ENCODE assay signal across 1 cellular context in the genomic region with DNA sequence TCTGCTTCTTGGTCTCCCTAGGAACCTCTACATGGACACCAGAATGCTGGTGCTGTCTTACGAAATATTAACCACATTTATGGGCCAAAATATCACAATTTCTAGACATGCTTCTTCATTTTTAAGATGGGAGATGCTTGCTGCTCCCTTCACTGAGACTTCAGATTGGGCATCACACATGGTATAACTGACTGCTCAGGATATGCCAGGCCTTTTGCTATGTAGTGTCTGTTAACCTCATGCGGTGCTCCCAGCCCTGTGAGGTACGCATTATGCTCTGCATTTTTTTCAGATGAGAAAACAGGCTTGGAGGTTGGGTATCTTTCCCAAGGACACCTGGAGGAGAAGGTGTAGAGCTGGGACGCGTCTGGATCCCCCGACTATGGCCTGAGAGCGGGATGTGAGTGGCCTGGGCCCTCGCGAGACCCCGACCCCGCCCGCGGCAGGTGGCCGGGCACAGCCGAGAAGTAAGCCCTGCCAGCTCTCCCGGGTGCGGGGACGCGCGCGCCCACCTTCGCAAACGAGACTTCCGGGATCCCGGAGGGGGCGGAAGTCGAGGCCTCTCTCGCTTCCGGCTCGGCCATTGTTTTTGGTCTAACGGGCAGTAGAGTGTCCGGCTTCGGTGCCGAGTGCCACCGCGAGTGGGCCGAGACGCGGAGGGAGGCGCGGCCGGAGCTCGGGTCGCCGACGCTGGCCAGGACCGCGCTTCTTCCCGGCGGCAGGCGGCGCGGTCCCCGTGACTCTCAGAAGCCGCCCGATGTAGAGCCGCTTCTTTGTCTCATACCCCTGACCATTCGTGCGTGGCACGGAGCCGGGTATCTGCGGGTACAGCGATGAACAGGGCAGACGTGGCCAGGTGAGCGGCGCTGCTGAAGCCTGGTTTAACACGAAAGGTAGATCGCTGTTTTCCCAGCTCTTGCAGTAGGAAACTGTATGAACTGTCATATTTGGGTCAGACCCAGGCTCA.
TF ChIP-seq lines count a peak whose summit lies in the region.

Gene ZKSCAN7 (plus strand): TSS at position 568 of the 967 bp plus-strand sequence. CDS start 1,855 bp downstream, outside the sequence.

TF ChIP-seq in HepG2, 621 proteins besides CTCF, POLR2A, EP300 and RAD21 (continued from another document and continues in another):
- no peak for TF ChIP-seq CREB3 (CRISPR knock-in tag; IDR thresholded peaks at IDR 0.05)
- TF ChIP-seq REL (CRISPR knock-in tag; conservative IDR thresholded peaks at IDR 0.05): no peak
- no peak for TF ChIP-seq IKZF4 (CRISPR knock-in tag; IDR thresholded peaks at IDR 0.05; ENCODE audit: borderline replicate concordance, low read depth, not compliant biosample characterization)
- TF ChIP-seq GATAD1 (CRISPR knock-in tag; IDR thresholded peaks at IDR 0.05): peak; percentile 62
- no peak for TF ChIP-seq GTF2F1 (IDR thresholded peaks at IDR 0.05; ENCODE audit: low read length)
- TF ChIP-seq RORA (CRISPR knock-in tag; IDR thresholded peaks at IDR 0.05): no peak
- TF ChIP-seq, protein P1, sequence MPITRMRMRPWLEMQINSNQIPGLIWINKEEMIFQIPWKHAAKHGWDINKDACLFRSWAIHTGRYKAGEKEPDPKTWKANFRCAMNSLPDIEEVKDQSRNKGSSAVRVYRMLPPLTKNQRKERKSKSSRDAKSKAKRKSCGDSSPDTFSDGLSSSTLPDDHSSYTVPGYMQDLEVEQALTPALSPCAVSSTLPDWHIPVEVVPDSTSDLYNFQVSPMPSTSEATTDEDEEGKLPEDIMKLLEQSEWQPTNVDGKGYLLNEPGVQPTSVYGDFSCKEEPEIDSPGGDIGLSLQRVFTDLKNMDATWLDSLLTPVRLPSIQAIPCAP (CRISPR knock-in tag; IDR thresholded peaks at IDR 0.05; ENCODE audit: low read depth): no peak
- no peak for TF ChIP-seq GZF1 (CRISPR knock-in tag; IDR thresholded peaks at IDR 0.05)
- no peak for TF ChIP-seq HNF1A (IDR thresholded peaks at IDR 0.05; ENCODE audit: low read depth)
- TF ChIP-seq HNF1A (CRISPR knock-in tag; IDR thresholded peaks at IDR 0.05; ENCODE audit: borderline replicate concordance): no peak
- no peak; the same call in 1 of the 2 replicates for TF ChIP-seq JDP2 (CRISPR knock-in tag; IDR thresholded peaks at IDR 0.05; ENCODE audit: borderline replicate concordance)
- TF ChIP-seq, protein P2, sequence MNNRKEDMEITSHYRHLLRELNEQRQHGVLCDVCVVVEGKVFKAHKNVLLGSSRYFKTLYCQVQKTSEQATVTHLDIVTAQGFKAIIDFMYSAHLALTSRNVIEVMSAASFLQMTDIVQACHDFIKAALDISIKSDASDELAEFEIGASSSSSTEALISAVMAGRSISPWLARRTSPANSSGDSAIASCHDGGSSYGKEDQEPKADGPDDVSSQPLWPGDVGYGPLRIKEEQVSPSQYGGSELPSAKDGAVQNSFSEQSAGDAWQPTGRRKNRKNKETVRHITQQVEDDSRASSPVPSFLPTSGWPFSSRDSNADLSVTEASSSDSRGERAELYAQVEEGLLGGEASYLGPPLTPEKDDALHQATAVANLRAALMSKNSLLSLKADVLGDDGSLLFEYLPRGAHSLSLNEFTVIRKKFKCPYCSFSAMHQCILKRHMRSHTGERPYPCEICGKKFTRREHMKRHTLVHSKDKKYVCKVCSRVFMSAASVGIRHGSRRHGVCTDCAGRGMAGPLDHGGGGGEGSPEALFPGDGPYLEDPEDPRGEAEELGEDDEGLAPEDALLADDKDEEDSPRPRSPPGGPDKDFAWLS (CRISPR knock-in tag; IDR thresholded peaks at IDR 0.05; ENCODE audit: borderline replicate concordance): no peak
- TF ChIP-seq RNF2 (conservative IDR thresholded peaks at IDR 0.05; ENCODE audit: low read depth): no peak
- TF ChIP-seq, protein P3, sequence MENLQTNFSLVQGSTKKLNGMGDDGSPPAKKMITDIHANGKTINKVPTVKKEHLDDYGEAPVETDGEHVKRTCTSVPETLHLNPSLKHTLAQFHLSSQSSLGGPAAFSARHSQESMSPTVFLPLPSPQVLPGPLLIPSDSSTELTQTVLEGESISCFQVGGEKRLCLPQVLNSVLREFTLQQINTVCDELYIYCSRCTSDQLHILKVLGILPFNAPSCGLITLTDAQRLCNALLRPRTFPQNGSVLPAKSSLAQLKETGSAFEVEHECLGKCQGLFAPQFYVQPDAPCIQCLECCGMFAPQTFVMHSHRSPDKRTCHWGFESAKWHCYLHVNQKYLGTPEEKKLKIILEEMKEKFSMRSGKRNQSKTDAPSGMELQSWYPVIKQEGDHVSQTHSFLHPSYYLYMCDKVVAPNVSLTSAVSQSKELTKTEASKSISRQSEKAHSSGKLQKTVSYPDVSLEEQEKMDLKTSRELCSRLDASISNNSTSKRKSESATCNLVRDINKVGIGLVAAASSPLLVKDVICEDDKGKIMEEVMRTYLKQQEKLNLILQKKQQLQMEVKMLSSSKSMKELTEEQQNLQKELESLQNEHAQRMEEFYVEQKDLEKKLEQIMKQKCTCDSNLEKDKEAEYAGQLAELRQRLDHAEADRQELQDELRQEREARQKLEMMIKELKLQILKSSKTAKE (CRISPR knock-in tag; IDR thresholded peaks at IDR 0.05; ENCODE audit: borderline replicate concordance): no peak
- TF ChIP-seq, protein P4, sequence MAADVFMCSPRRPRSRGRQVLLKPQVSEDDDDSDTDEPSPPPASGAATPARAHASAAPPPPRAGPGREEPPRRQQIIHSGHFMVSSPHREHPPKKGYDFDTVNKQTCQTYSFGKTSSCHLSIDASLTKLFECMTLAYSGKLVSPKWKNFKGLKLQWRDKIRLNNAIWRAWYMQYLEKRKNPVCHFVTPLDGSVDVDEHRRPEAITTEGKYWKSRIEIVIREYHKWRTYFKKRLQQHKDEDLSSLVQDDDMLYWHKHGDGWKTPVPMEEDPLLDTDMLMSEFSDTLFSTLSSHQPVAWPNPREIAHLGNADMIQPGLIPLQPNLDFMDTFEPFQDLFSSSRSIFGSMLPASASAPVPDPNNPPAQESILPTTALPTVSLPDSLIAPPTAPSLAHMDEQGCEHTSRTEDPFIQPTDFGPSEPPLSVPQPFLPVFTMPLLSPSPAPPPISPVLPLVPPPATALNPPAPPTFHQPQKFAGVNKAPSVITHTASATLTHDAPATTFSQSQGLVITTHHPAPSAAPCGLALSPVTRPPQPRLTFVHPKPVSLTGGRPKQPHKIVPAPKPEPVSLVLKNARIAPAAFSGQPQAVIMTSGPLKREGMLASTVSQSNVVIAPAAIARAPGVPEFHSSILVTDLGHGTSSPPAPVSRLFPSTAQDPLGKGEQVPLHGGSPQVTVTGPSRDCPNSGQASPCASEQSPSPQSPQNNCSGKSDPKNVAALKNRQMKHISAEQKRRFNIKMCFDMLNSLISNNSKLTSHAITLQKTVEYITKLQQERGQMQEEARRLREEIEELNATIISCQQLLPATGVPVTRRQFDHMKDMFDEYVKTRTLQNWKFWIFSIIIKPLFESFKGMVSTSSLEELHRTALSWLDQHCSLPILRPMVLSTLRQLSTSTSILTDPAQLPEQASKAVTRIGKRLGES (CRISPR knock-in tag; IDR thresholded peaks at IDR 0.05; ENCODE audit: borderline replicate concordance): no peak
- TF ChIP-seq GLI4 (CRISPR knock-in tag; IDR thresholded peaks at IDR 0.05; ENCODE audit: borderline replicate concordance): peak; percentile 67; the same call in 1 of the 2 replicates
- TF ChIP-seq MYC (CRISPR knock-in tag; IDR thresholded peaks at IDR 0.05; ENCODE audit: borderline replicate concordance): peak; percentile 40; the same call in 1 of the 2 replicates
- TF ChIP-seq REST (IDR thresholded peaks at IDR 0.05; ENCODE audit: borderline replicate concordance in 1 of 2, low read depth in 1 of 2, low read length in 2 of 2): no peak
- TF ChIP-seq, protein P5, sequence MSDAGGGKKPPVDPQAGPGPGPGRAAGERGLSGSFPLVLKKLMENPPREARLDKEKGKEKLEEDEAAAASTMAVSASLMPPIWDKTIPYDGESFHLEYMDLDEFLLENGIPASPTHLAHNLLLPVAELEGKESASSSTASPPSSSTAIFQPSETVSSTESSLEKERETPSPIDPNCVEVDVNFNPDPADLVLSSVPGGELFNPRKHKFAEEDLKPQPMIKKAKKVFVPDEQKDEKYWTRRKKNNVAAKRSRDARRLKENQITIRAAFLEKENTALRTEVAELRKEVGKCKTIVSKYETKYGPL (CRISPR knock-in tag; IDR thresholded peaks at IDR 0.05): no peak
- TF ChIP-seq ZNF639 (CRISPR knock-in tag; conservative IDR thresholded peaks at IDR 0.05): no peak
- TF ChIP-seq TFDP1 (CRISPR knock-in tag; IDR thresholded peaks at IDR 0.05; ENCODE audit: borderline replicate concordance): no peak; the same call in 1 of the 2 replicates
- peak; percentile 73 for TF ChIP-seq ZNF709 (CRISPR knock-in tag; IDR thresholded peaks at IDR 0.05)
